In the genomic region with DNA sequence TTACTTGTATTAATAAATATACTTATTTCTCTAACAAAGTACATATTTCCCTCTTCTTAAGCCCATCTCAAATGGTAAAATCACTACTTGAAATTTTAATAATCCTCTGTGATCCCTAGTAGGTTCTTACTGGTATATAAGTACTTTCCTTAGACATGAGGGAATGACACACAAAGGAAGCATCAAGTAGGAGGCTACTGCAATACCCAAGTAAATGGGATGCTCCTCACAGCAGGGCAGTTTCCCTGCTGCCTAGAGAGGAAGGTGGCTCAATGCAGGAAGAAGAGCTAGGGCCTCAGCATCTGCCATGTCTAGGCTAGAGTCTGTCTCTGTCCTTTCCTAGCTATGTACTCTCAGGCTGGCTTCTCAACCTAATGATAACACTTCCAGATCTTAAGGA, we compare ENCODE assay signal across 1 cellular context.
TF ChIP-seq lines count a peak whose summit lies in the region.

No MANE protein-coding gene starts in this region.

TF ChIP-seq in A549, 52 proteins besides CTCF, POLR2A, EP300 and RAD21 (continued from another document):
- TF ChIP-seq HMGXB4 (CRISPR knock-in tag; IDR thresholded peaks at IDR 0.05; ENCODE audit: borderline replicate concordance) = no peak
- no peak for TF ChIP-seq KDM1A (IDR thresholded peaks at IDR 0.05; ENCODE audit: low read depth)
- TF ChIP-seq FOXS1 (CRISPR knock-in tag; IDR thresholded peaks at IDR 0.05) = no peak
- TF ChIP-seq REST (IDR thresholded peaks at IDR 0.05) = no peak
- no peak for TF ChIP-seq NFE2L2 (conservative IDR thresholded peaks at IDR 0.05; ENCODE audit: low read length)
TF ChIP-seq in A549: peak in this region for 0.
